Comparison of ENCODE assay signal across 9 cellular contexts in the genomic region with DNA sequence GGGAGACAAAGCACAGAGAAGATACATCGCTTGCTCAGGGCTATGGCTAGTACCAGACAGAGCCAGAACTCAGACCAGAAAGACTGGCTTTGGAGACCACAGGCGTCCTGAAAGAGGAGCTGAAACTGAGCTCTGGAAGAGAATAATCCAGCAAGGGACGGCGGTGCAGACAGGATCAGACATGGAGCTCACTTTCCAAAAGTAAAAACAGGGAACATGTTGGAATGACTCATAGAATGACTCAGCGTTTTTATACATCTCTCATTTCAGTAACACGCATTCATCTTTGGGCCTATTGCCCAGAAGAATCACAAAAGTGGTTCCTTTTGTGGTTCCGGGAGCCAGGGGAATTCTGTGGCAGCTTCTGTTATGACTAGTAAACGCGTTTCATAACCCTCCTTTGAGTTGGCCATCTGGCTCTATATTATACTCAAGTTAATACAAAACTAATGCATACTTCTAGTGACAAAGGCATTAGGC. TPM values are rescaled to one million over a fixed set of nuclear protein-coding genes. Genes with fewer than 3 reads are reported as not detected.
A peak's percentile ranks its signal among the peaks of the same experiment; 100 is the strongest.
DNase-seq lines count a peak whose midpoint lies in the region; ATAC-seq and TF ChIP-seq lines count a peak whose summit lies in the region.
"Had no signal": no experiment of that assay in that cellular context is flagged by ENCODE, and none has a peak within 500 bp of the region (broad histone marks: within the 10 kb centered on the region; RNA-seq: fewer than 3 reads in every experiment).

No MANE protein-coding gene starts in this region.

- peaks cover 8% of the 10 kb centered on the region for H3K4me1 ChIP-seq in Caco-2

- DNase-seq in Caco-2 (peak in 1 of 2 experiments; percentile 9), MCF 10A (ENCODE audit: unreplicated experiment) (peak; percentile 98), non-pigmented ciliary epithelial cell (ENCODE audit: low read depth) (peak; percentile 87), NOMO-1 treated with DMSO at 0.1 percent for 48 hours (lab: John Stamatoyannopoulos, UW; ENCODE audit: unreplicated experiment) (no peak), CD14-positive monocyte (ENCODE audit: low spot score) (no peak)

- H3K9me3 Mint-ChIP-seq in Caco-2 (ENCODE audit: unreplicated experiment): peaks cover 6% of the 10 kb centered on the region
- no peaks in the 10 kb centered on the region for H3K9me3 Mint-ChIP-seq in MCF 10A (ENCODE audit: unreplicated experiment)
- H3K9me3 Mint-ChIP-seq in CD14-positive monocyte: no peaks in the 10 kb centered on the region

- H3K27me3 ChIP-seq in Caco-2 (replicated peaks; ENCODE audit: control insufficient read depth, insufficient read depth, low read length): no peaks in the 10 kb centered on the region

- no peak overlapping the region for H3K4me3 ChIP-seq in Caco-2 (ENCODE audit: low read depth, low read length)
- H3K4me3 ChIP-seq: HAP-1 had no signal

- POLR2A ChIA-PET in Caco-2 (lab: Charles Lee): no interaction called here
- POLR2A ChIA-PET in MCF 10A (lab: Yijun Ruan, JAX): interaction anchor here (0.6 to 1.8 kb wide), 8 partner anchors 11 to 1094 kb away, joined by 3 to 6 read pairs (median 4); a partner anchor contains a TSS

- H3K4me1 Mint-ChIP-seq in Caco-2 (ENCODE audit: low read depth, unreplicated experiment) (peaks cover 10% of the 10 kb centered on the region), MCF 10A (ENCODE audit: insufficient read depth, unreplicated experiment) (peaks cover 10% of the 10 kb centered on the region), CD14-positive monocyte (peaks cover 7% of the 10 kb centered on the region)

- intact Hi-C loops in Caco-2 (cut with micrococcal nuclease; ENCODE audit: unreplicated experiment) (no loop called here), MCF 10A (cut with micrococcal nuclease) (no loop called here), CD14-positive monocyte (cut with micrococcal nuclease) (no loop called here)

- H3K27me3 Mint-ChIP-seq in Caco-2 (ENCODE audit: insufficient read depth, unreplicated experiment): no peaks in the 10 kb centered on the region
- no peaks in the 10 kb centered on the region for H3K27me3 Mint-ChIP-seq in MCF 10A (ENCODE audit: insufficient read depth, unreplicated experiment)
- H3K27me3 Mint-ChIP-seq in CD14-positive monocyte (ENCODE audit: low read depth in 3 of 3): peaks cover 0 to 5% (median 2%) of the 10 kb centered on the region in 3 donors

- BruUV-seq in Caco-2 (replicated peaks; lab: Mats Ljungman, UMichigan) (no TSS peak), MCF 10A (replicated peaks; lab: Mats Ljungman, UMichigan) (no TSS peak)

- TF ChIP-seq CTCF in Caco-2 (IDR thresholded peaks at IDR 0.05; ENCODE audit: insufficient read depth in 1 of 2, low read depth in 1 of 2, low read length in 1 of 2, severe bottlenecking in 1 of 2, unreplicated experiment in 1 of 2) (no peak), MCF 10A (IDR thresholded peaks at IDR 0.05; ENCODE audit: unreplicated experiment) (no peak), CD14-positive monocyte (IDR thresholded peaks at IDR 0.05) (no peak)

- H3K27ac Mint-ChIP-seq in Caco-2 (ENCODE audit: unreplicated experiment): peak overlapping the region; percentile 58
- peak overlapping the region; percentile 86 for H3K27ac Mint-ChIP-seq in MCF 10A (ENCODE audit: low read depth, unreplicated experiment)
- H3K27ac Mint-ChIP-seq in CD14-positive monocyte: peak overlapping the region in 1 of 7 donors; percentile 9

- ATAC-seq in GM21381 (IDR thresholded peaks at IDR 0.05; ENCODE audit: unreplicated experiment) (peak; percentile 78), HG03571 (IDR thresholded peaks at IDR 0.05; ENCODE audit: unreplicated experiment) (peak; percentile 89), HG03439 (IDR thresholded peaks at IDR 0.05; ENCODE audit: unreplicated experiment) (no peak)

- CTCF ChIA-PET in Caco-2 (lab: Charles Lee) (no interaction called here), MCF 10A (lab: Yijun Ruan, JAX) (interaction anchor here (0.6 to 1.8 kb wide), 5 partner anchors 10 to 1392 kb away, joined by 3 to 8 read pairs (median 3); no protein-coding TSS in a partner anchor)

- H3K36me3 Mint-ChIP-seq in Caco-2 (ENCODE audit: insufficient read depth, unreplicated experiment) (no peaks in the 10 kb centered on the region), MCF 10A (ENCODE audit: insufficient read depth, unreplicated experiment) (no peaks in the 10 kb centered on the region), CD14-positive monocyte (no peaks in the 10 kb centered on the region)

- H3K9me3 ChIP-seq in Caco-2: no peaks in the 10 kb centered on the region
- H3K9me3 ChIP-seq: HAP-1 had no signal

- H3K36me3 ChIP-seq in Caco-2 (ENCODE audit: control insufficient read depth, insufficient read depth, low read length): no peaks in the 10 kb centered on the region; the same call in 1 of the 2 replicates
- H3K36me3 ChIP-seq: HAP-1 had no signal

- H3K4me3 Mint-ChIP-seq in Caco-2 (ENCODE audit: unreplicated experiment) (no peak overlapping the region), MCF 10A (ENCODE audit: unreplicated experiment) (peak overlapping the region; percentile 59), CD14-positive monocyte (no peak overlapping the region)

RNA-seq across cellular contexts. Expression of a gene that starts 37.2 kb away (rescaled TPM):
- total RNA-seq in Caco-2 (2022): not detected in 2 replicates
- not detected in 2 replicates for total RNA-seq in MCF 10A (2022)
- not detected for polyA plus RNA-seq in CD14-positive monocyte

Comparison
In these comparisons a context has a peak if more than half of its experiments do, and no peak if none do; other contexts are left out.
1. DNase-seq: peak in MCF 10A (single experiment) and non-pigmented ciliary epithelial cell (single experiment); none in NOMO-1 treated with DMSO at 0.1 percent for 48 hours (single experiment) and CD14-positive monocyte (single experiment).